10 cellular contexts compared by ENCODE assay signal in the genomic region with DNA sequence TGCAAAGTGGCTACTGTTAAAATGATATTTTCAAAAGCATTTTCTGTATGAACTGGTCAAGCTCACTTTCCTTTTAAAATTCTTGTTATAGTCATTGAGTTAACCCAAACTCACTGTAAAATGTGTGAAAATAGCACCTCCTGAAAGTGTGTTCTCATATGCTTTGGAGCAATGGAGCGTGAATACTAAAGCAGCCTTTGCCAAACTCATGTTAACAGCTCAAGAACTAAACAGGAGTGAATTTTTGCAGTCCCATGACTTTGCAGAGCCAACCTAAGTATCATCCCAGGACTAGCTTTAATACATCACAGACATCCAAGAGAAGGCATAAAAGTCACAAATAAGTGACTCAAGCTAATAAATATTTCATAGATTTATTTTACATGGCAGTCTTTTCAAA. TPM values are rescaled to one million over a fixed set of nuclear protein-coding genes. Genes with fewer than 3 reads are reported as not detected.
A peak's percentile ranks its signal among the peaks of the same experiment; 100 is the strongest.
DNase-seq lines count a peak whose midpoint lies in the region; ATAC-seq and TF ChIP-seq lines count a peak whose summit lies in the region.
"Had no signal": no experiment of that assay in that cellular context is flagged by ENCODE, and none has a peak within 500 bp of the region (broad histone marks: within the 10 kb centered on the region; RNA-seq: fewer than 3 reads in every experiment).

No MANE protein-coding gene starts in this region.

- H3K79me2 ChIP-seq in PC-9 (ENCODE audit: low read depth), result peaks cover 72% of the 10 kb centered on the region

- peak overlapping the region in 3 of 11 experiments; percentile 4 to 91 (median 89); a peak in 4 of 22 replicates for H3K9ac ChIP-seq in BLaER1 treated with 17β-estradiol and CSF1 and Interleukin-3, amounts not matched to agents 10 nM and 100 nM

- no TSS peak for BruUV-seq in PC-9 (replicated peaks; lab: Mats Ljungman, UMichigan)

- H4K20me1 ChIP-seq in BLaER1 treated with 17β-estradiol and CSF1 and Interleukin-3, amounts not matched to agents 10 nM and 100 nM, result peaks cover 0 to 57% (median 23%) of the 10 kb centered on the region in 11 experiments; a peak in 13 of 22 replicates
- H4K20me1 ChIP-seq in PC-9 (ENCODE audit: insufficient read depth), result no peaks in the 10 kb centered on the region; the same call in 1 of the 2 replicates

- peaks cover 13% of the 10 kb centered on the region; the same call in 1 of the 2 replicates for H3F3A ChIP-seq in PC-9 (ENCODE audit: insufficient read depth, low read depth)

- no peak for TF ChIP-seq CTCF in PC-9 (conservative IDR thresholded peaks at IDR 0.05)

- H3K9me3 ChIP-seq in BLaER1 treated with 17β-estradiol and CSF1 and Interleukin-3, amounts not matched to agents 10 nM and 100 nM (replicated peaks in 1 of 11), result peaks cover 0 to 8% (median 0%) of the 10 kb centered on the region in 11 experiments; a peak in 3 of 22 replicates
- H3K9me3 ChIP-seq in PC-9 (ENCODE audit: insufficient read depth, low read depth), result no peaks in the 10 kb centered on the region; the same call in 1 of the 2 replicates
- H3K9me3 ChIP-seq: SJSA1 had no signal

- peak overlapping the region in 7 of 10 experiments; percentile 77 to 83 (median 79); a peak in 11 of 20 replicates for H3K4me3 ChIP-seq in BLaER1 treated with 17β-estradiol and CSF1 and Interleukin-3, amounts not matched to agents 10 nM and 100 nM
- H3K4me3 ChIP-seq in PC-9, result peak overlapping the region; percentile 63

- no peaks in the 10 kb centered on the region for H3K9me2 ChIP-seq in PC-9 (ENCODE audit: insufficient read depth)

- peak overlapping the region; percentile 56 to 71 (median 65); a peak in 21 of 22 replicates for H3K4me2 ChIP-seq in BLaER1 treated with 17β-estradiol and CSF1 and Interleukin-3, amounts not matched to agents 10 nM and 100 nM
- H3K4me2 ChIP-seq in PC-9, result peak overlapping the region; percentile 88

- H3K4me1 ChIP-seq in BLaER1 treated with 17β-estradiol and CSF1 and Interleukin-3, amounts not matched to agents 10 nM and 100 nM, result peaks cover 14 to 40% (median 25%) of the 10 kb centered on the region in 10 experiments; a peak in 19 of 20 replicates
- peaks cover 45% of the 10 kb centered on the region for H3K4me1 ChIP-seq in PC-9 (replicated peaks; ENCODE audit: insufficient read depth)
- H3K4me1 ChIP-seq: SJSA1 had no signal

- peaks cover 74 to 98% (median 94%) of the 10 kb centered on the region in 11 experiments for H3K27me3 ChIP-seq in BLaER1 treated with 17β-estradiol and CSF1 and Interleukin-3, amounts not matched to agents 10 nM and 100 nM
- H3K27me3 ChIP-seq in PC-9 (ENCODE audit: insufficient read depth, low read depth), result no peaks in the 10 kb centered on the region

- no peak overlapping the region for H2AFZ ChIP-seq in PC-9

- DNase-seq in PC-9, result no peak
- peak; percentile 35 for DNase-seq in glomerular visceral epithelial cell (ENCODE audit: extremely low spot score)
- DNase-seq in epidermal melanocyte (ENCODE audit: insufficient read length, low spot score), result no peak
- no peak for DNase-seq in left lobe of liver (ENCODE audit: low spot score)
- DNase-seq in caudate nucleus (lab: John Stamatoyannopoulos, UW), result no peak
- DNase-seq: amygdala had no signal

- CTCF ChIA-PET in PC-9 (lab: Charles Lee), result no interaction called here

- H3K27ac ChIP-seq in BLaER1 treated with 17β-estradiol and CSF1 and Interleukin-3, amounts not matched to agents 10 nM and 100 nM, result no peak overlapping the region
- H3K27ac ChIP-seq in PC-9 (no peak overlapping the region), caudate nucleus (ENCODE audit: low read depth, low read length) (no peak overlapping the region)
- H3K27ac ChIP-seq: SJSA1 had no signal

- ATAC-seq in GM19395 (IDR thresholded peaks at IDR 0.05; ENCODE audit: unreplicated experiment), result peak; percentile 28
- ATAC-seq in HG03196 (IDR thresholded peaks at IDR 0.05; ENCODE audit: unreplicated experiment), result no peak
- ATAC-seq in left lobe of liver, result no peak

- no peaks in the 10 kb centered on the region for H3K36me3 ChIP-seq in BLaER1 treated with 17β-estradiol and CSF1 and Interleukin-3, amounts not matched to agents 10 nM and 100 nM
- H3K36me3 ChIP-seq in PC-9 (ENCODE audit: low read depth), result no peaks in the 10 kb centered on the region

- intact Hi-C loops in PC-9 (cut with micrococcal nuclease; ENCODE audit: unreplicated experiment), result loop anchor here (5.0 kb wide), 3 partner anchors 88 to 133 kb away; no protein-coding TSS in a partner anchor

- POLR2A ChIA-PET in PC-9 (lab: Charles Lee; ENCODE audit: unreplicated experiment), result interaction anchor here (0.6 kb wide), 1 partner anchor 22 kb away, joined by 3 read pairs; no protein-coding TSS in a partner anchor

RNA-seq across cellular contexts. Expression of gene AMMECR1, which starts 2.3 kb away (rescaled TPM):
- total RNA-seq in PC-9 (2021) (24.4 and 35.4 TPM in 2 replicates), left lobe of liver (3.0 TPM)

RNA-seq across cellular contexts. Expression of gene RTL9, which starts 43.1 kb away (rescaled TPM):
- total RNA-seq in PC-9 (2021), result 0.79 TPM in 1 of 2 replicates, not detected in the other
- total RNA-seq in left lobe of liver, result 0.08 TPM
